Comparison of ENCODE assay signal across 8 cellular contexts in the genomic region with DNA sequence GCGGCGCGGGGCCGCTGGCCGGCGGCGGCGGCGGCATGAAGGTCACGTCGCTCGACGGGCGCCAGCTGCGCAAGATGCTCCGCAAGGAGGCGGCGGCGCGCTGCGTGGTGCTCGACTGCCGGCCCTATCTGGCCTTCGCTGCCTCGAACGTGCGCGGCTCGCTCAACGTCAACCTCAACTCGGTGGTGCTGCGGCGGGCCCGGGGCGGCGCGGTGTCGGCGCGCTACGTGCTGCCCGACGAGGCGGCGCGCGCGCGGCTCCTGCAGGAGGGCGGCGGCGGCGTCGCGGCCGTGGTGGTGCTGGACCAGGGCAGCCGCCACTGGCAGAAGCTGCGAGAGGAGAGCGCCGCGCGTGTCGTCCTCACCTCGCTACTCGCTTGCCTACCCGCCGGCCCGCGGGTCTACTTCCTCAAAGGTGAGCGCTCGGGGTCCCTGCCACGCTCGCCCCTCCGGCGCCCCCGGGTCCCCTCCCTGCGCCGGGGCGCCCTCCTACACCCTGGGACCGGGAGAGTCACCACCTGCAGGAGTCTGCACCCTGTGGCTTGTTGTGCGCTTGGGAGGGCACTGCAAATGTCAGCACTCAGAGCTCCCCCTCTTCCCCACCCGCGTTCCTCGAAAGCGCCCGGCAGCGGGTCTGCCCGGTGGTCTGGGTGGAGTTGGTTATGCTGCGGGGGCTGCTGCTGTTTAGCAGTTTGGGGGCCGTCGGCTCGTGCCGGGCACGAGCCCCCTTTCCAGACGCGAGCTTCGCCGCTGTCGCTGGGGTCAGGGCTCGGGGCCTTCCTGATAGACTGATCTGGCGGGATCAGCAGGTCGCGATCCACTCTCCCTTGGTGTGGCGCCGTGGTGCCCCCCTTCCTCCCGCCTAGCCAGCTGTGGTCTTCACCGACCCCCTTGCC. TPM values are rescaled to one million over a fixed set of nuclear protein-coding genes. Genes with fewer than 3 reads are reported as not detected.
DNase-seq lines count a peak whose midpoint lies in the region; ATAC-seq, FAIRE-seq and TF ChIP-seq lines count a peak whose summit lies in the region.

No MANE protein-coding gene starts in this region.

- H3K27ac Mint-ChIP-seq in T-helper 2 cell treated with Interferon-gamma antibody and Interleukin-4, amounts not matched to agents 5 μg/mL and 100 μg/mL, for 36 hours: peak overlapping the region; percentile 84

- TF ChIP-seq RAD21 in GM12878 (IDR thresholded peaks at IDR 0.05; ENCODE audit: insufficient read depth, low read depth, low read length): no peak

- H2AFZ ChIP-seq in GM12878 (ENCODE audit: control insufficient read depth, low read depth, low read length): no peak overlapping the region

- POLR2A ChIA-PET in GM12878 (lab: Charles Lee): interaction anchor here (0.7 to 7.8 kb wide), 20 partner anchors 31 to 193 kb away, joined by 3 to 102 read pairs (median 4); partner anchors contain the start of gene SMNDC1

- peak overlapping the region; percentile 72 to 93 (median 88) for H3K9ac ChIP-seq in BLaER1 treated with 17β-estradiol and CSF1 and Interleukin-3, amounts not matched to agents 10 nM and 100 nM
- H3K9ac ChIP-seq in GM12878 (ENCODE audit: control insufficient read depth, insufficient read depth, low read length): peak overlapping the region; percentile 96

- H3K9me3 Mint-ChIP-seq in T-helper 2 cell treated with Interferon-gamma antibody and Interleukin-4, amounts not matched to agents 5 μg/mL and 100 μg/mL, for 36 hours: no peaks in the 10 kb centered on the region

- peaks cover 11 to 64% (median 32%) of the 10 kb centered on the region in 11 experiments; a peak in 20 of 22 replicates for H4K20me1 ChIP-seq in BLaER1 treated with 17β-estradiol and CSF1 and Interleukin-3, amounts not matched to agents 10 nM and 100 nM
- peaks cover 4% of the 10 kb centered on the region; the same call in 1 of the 2 replicates for H4K20me1 ChIP-seq in GM12878 (ENCODE audit: control insufficient read depth, insufficient read depth)

- no peak for FAIRE-seq in GM12878 (lab: Jason Lieb, UNC)

- no peak for DNase-seq in T-helper 2 cell treated with Interferon-gamma antibody and Interleukin-4, amounts not matched to agents 5 μg/mL and 100 μg/mL, for 36 hours (ENCODE audit: low spot score)
- DNase-seq in GM12878 (ENCODE audit: low read depth, low spot score): no peak
- peak; percentile 60 for DNase-seq in iris pigment epithelial cell (ENCODE audit: low read depth)
- DNase-seq in stimulated activated CD4-positive, alpha-beta T cell treated with anti-CD3 and anti-CD28 coated beads, Interleukin-1b, Interleukin-23, amount 100 ng/mL, for 4 hours (ENCODE audit: low read depth in 2 of 2): peak; percentile 44 to 54
- no peak for DNase-seq in NCI-H2107 (lab: John Stamatoyannopoulos, UW)

- TF ChIP-seq EP300 in GM12878 (IDR thresholded peaks at IDR 0.05; ENCODE audit: borderline replicate concordance in 1 of 2, control insufficient read depth in 1 of 2, low read depth in 2 of 2, low read length in 2 of 2): no peak

- TF ChIP-seq CTCF in GM12878 (IDR thresholded peaks at IDR 0.05 in 2 of 3, conservative IDR thresholded peaks at IDR 0.05 in 1 of 3; ENCODE audit: control insufficient read depth in 2 of 3, extremely low read depth in 1 of 3, insufficient read depth in 1 of 3, low read depth in 3 of 3, low read length in 3 of 3): no peak

- peak overlapping the region; percentile 65 to 92 (median 76) for H3K4me3 ChIP-seq in BLaER1 treated with 17β-estradiol and CSF1 and Interleukin-3, amounts not matched to agents 10 nM and 100 nM
- H3K4me3 ChIP-seq in GM12878: peak overlapping the region; percentile 95

- peak overlapping the region; percentile 90 to 100 (median 97) for H3K4me2 ChIP-seq in BLaER1 treated with 17β-estradiol and CSF1 and Interleukin-3, amounts not matched to agents 10 nM and 100 nM
- peak overlapping the region; percentile 97 for H3K4me2 ChIP-seq in GM12878 (ENCODE audit: control insufficient read depth, insufficient read depth)

- no TSS peak for BruUV-seq in GM12878 (replicated peaks; lab: Mats Ljungman, UMichigan)

- CTCF ChIA-PET in GM12878 (lab: Yijun Ruan, JAX): interaction anchor here (0.6 to 16.7 kb wide), 23 partner anchors 9 to 290 kb away, joined by 3 to 251 read pairs (median 5); partner anchors contain the start of gene SMNDC1

- peaks cover 20% of the 10 kb centered on the region for H3K36me3 Mint-ChIP-seq in T-helper 2 cell treated with Interferon-gamma antibody and Interleukin-4, amounts not matched to agents 5 μg/mL and 100 μg/mL, for 36 hours (ENCODE audit: low read depth)

- H3K9me3 ChIP-seq in BLaER1 treated with 17β-estradiol and CSF1 and Interleukin-3, amounts not matched to agents 10 nM and 100 nM (replicated peaks in 1 of 11): no peaks in the 10 kb centered on the region
- H3K9me3 ChIP-seq in GM12878 (replicated peaks; ENCODE audit: control insufficient read depth, insufficient read depth, low read length): no peaks in the 10 kb centered on the region

- peaks cover 71% of the 10 kb centered on the region for H3K79me2 ChIP-seq in GM12878 (ENCODE audit: control insufficient read depth, insufficient read depth, low read length)

- H3K27me3 ChIP-seq in BLaER1 treated with 17β-estradiol and CSF1 and Interleukin-3, amounts not matched to agents 10 nM and 100 nM: peaks cover 14 to 81% (median 74%) of the 10 kb centered on the region in 11 experiments
- no peaks in the 10 kb centered on the region for H3K27me3 ChIP-seq in GM12878 (replicated peaks in 1 of 2; ENCODE audit: control insufficient read depth in 2 of 2, insufficient read depth in 2 of 2, low read length in 1 of 2)

- peaks cover 57 to 70% (median 67%) of the 10 kb centered on the region in 10 experiments for H3K4me1 ChIP-seq in BLaER1 treated with 17β-estradiol and CSF1 and Interleukin-3, amounts not matched to agents 10 nM and 100 nM
- peaks cover 34% of the 10 kb centered on the region for H3K4me1 ChIP-seq in GM12878 (ENCODE audit: control insufficient read depth, insufficient read depth, low read length)

- H3K4me3 Mint-ChIP-seq in T-helper 2 cell treated with Interferon-gamma antibody and Interleukin-4, amounts not matched to agents 5 μg/mL and 100 μg/mL, for 36 hours: peak overlapping the region; percentile 90

- ATAC-seq in GM19351 (IDR thresholded peaks at IDR 0.05; ENCODE audit: unreplicated experiment) (peak; percentile 18), HG03469 (IDR thresholded peaks at IDR 0.05; ENCODE audit: unreplicated experiment) (peak; percentile 13), GM12878 (no peak)

- in situ Hi-C loops in GM12878 (cut with MboI): no loop called here

- peak overlapping the region; percentile 39 to 95 (median 82) for H3K27ac ChIP-seq in BLaER1 treated with 17β-estradiol and CSF1 and Interleukin-3, amounts not matched to agents 10 nM and 100 nM
- H3K27ac ChIP-seq in GM12878 (ENCODE audit: control insufficient read depth, insufficient read depth): peak overlapping the region; percentile 91

- SMC1A ChIA-PET in GM12878 (lab: Charles Lee; ENCODE audit: uncharacterized antibody, unreplicated experiment): interaction anchor here (0.8 to 14.7 kb wide), 22 partner anchors 21 to 192 kb away, joined by 3 to 261 read pairs (median 6); partner anchors contain the start of gene SMNDC1

- no peaks in the 10 kb centered on the region for H3K36me3 ChIP-seq in BLaER1 treated with 17β-estradiol and CSF1 and Interleukin-3, amounts not matched to agents 10 nM and 100 nM
- no peaks in the 10 kb centered on the region for H3K36me3 ChIP-seq in GM12878 (ENCODE audit: control insufficient read depth in 2 of 2, insufficient read depth in 2 of 2, low read length in 1 of 2)

- intact Hi-C loops in GM12878 (cut with micrococcal nuclease; ENCODE audit: unreplicated experiment): loop anchor here (5.0 kb wide), 2 partner anchors 36 to 274 kb away; no protein-coding TSS in a partner anchor

- 3% methylated on average over 105 of the region's 107 CpGs for WGBS in GM12878 (ENCODE audit: insufficient coverage, insufficient replicate concordance, low lambda C conversion rate, missing lambda C conversion rate)

- H3K4me1 Mint-ChIP-seq in T-helper 2 cell treated with Interferon-gamma antibody and Interleukin-4, amounts not matched to agents 5 μg/mL and 100 μg/mL, for 36 hours (ENCODE audit: low read depth): peaks cover 62% of the 10 kb centered on the region

- RAD21 ChIA-PET in GM12878 (lab: Charles Lee; ENCODE audit: unreplicated experiment): interaction anchor here (0.6 to 11.3 kb wide), 34 partner anchors 13 to 431 kb away, joined by 3 to 325 read pairs (median 4); partner anchors contain the start of gene SMNDC1

- no peaks in the 10 kb centered on the region for H3K27me3 Mint-ChIP-seq in T-helper 2 cell treated with Interferon-gamma antibody and Interleukin-4, amounts not matched to agents 5 μg/mL and 100 μg/mL, for 36 hours (ENCODE audit: low read depth)

- TF ChIP-seq POLR2A in GM12878 (IDR thresholded peaks at IDR 0.05; ENCODE audit: low read depth, low read length): peak; percentile 3; the same call in 1 of the 2 replicates

RNA-seq across cellular contexts. Expression of gene DUSP5, which starts 0.6 kb away (rescaled TPM):
- 45.5 and 51.7 TPM in 2 replicates for total RNA-seq in GM12878 (2013; cell fraction: nucleolus; rRNA removed)
- total RNA-seq in GM12878 (2014; rRNA removed): 24.1 and 26.8 TPM in 2 replicates
- total RNA-seq in GM12878 (2014; rRNA removed; fragmentation: Illumina TruSeq; extraction: Trizol): 19.6 and 23.1 TPM in 2 replicates
- total RNA-seq in GM12878 (2021): 41.6 and 44.9 TPM in 2 replicates
- 39.0 TPM for polyA plus RNA-seq in GM12878 (2011; ENCODE audit: low read depth)
- 77.4 and 95.9 TPM in 2 replicates for polyA plus RNA-seq in GM12878 (2011; rRNA removed)
- polyA plus RNA-seq in GM12878 (2011; cell fraction: cytosol; rRNA removed): 141 and 145 TPM in 2 replicates
- polyA plus RNA-seq in GM12878 (2011; cell fraction: nucleus; rRNA removed): 117 and 144 TPM in 2 replicates
- polyA plus RNA-seq in GM12878 (2012): 44.8 and 52.5 TPM in 2 replicates
- 25.3 and 27.8 TPM in 2 replicates for polyA plus RNA-seq in GM12878 (2014; fragmentation: Illumina TruSeq; extraction: Trizol)
- polyA plus RNA-seq in GM12878 (2014; fragmentation: Nextera tagmentation; extraction: Ambion mirVana): 10 to 100 TPM in 1 of 2 experiments, 1 to 10 TPM in 1; 7.5 to 14.6 TPM
- 23.7 and 24.2 TPM in 2 replicates for polyA plus RNA-seq in GM12878 (2014; rRNA removed)
- 1 to 10 TPM; 2.1 to 6.5 TPM for polyA plus RNA-seq in GM12878 (2016; fragmentation: Nextera tagmentation; extraction: Ambion mirVana)
- polyA minus RNA-seq in GM12878 (2011; rRNA and poly(A)+ RNA removed): 215 and 257 TPM in 2 replicates
- polyA minus RNA-seq in GM12878 (2011; cell fraction: cytosol; rRNA and poly(A)+ RNA removed): 123 and 126 TPM in 2 replicates
- 83.2 and 120 TPM in 2 replicates for polyA minus RNA-seq in GM12878 (2011; cell fraction: nucleus; rRNA and poly(A)+ RNA removed)

Comparison
In these comparisons a context has a peak if more than half of its experiments do, and no peak if none do; other contexts are left out.
1. DNase-seq: peak in iris pigment epithelial cell (single experiment) and stimulated activated CD4-positive, alpha-beta T cell treated with anti-CD3 and anti-CD28 coated beads, Interleukin-1b, Interleukin-23, amount 100 ng/mL, for 4 hours (2 of 2); none in T-helper 2 cell treated with Interferon-gamma antibody and Interleukin-4, amounts not matched to agents 5 μg/mL and 100 μg/mL, for 36 hours (single experiment), GM12878 (single experiment) and NCI-H2107 (single experiment).